In genomic region chr3:138465927-138466326, GRCh38 we compare ENCODE assay signal across 13 cellular contexts. TPM values are rescaled to one million over a fixed set of nuclear protein-coding genes. Genes with fewer than 3 reads are reported as not detected.
"Had no signal": no experiment of that assay in that cellular context is flagged by ENCODE, and none has a peak within 500 bp of the region (broad histone marks: within the 10 kb centered on the region; RNA-seq: fewer than 3 reads in every experiment).

No MANE protein-coding gene starts in this region.

- H3K27ac ChIP-seq: suprapubic skin had no signal

- H3K27me3 ChIP-seq: suprapubic skin had no signal

- DNase-seq: activated CD4-positive, alpha-beta T cell treated with anti-CD3 and anti-CD28 coated beads, Interleukin-2, amount 50 U/mL, for 4 hours; activated CD4-positive, CD25-positive, alpha-beta regulatory T cell treated with anti-CD3 and anti-CD28 coated beads, Interleukin-2, amount 50 U/mL, for 72 hours; activated effector memory CD4-positive, alpha-beta T cell treated with anti-CD3 and anti-CD28 coated beads, Interleukin-2, amount 50 U/mL, for 16 hours; activated T-cell treated with anti-CD3 and anti-CD28 coated beads, Interleukin-2, amount 50 U/mL, for 1 hour; dermis blood vessel endothelial cell; islet precursor cell; left ventricle myocardium superior; mesendoderm; nephron progenitor cell; stimulated activated CD4-positive, alpha-beta T cell treated with anti-CD3 and anti-CD28 coated beads, Interleukin-2, amount 100 ng/mL, for 48 hours; stimulated activated naive CD4-positive, alpha-beta T cell treated with Interleukin-2 at 50 U/mL for 16 hours had no signal

- H3K4me3 ChIP-seq: suprapubic skin had no signal

- H3K36me3 ChIP-seq: suprapubic skin had no signal

- H3K9me3 ChIP-seq: suprapubic skin had no signal

RNA-seq across cellular contexts. Expression of gene ESYT3, which starts 31.5 kb away (rescaled TPM):
- total RNA-seq: dermis blood vessel endothelial cell, pulmonary artery endothelial cell had no signal
